ENCODE assay signal across 1 cellular context in the genomic region with DNA sequence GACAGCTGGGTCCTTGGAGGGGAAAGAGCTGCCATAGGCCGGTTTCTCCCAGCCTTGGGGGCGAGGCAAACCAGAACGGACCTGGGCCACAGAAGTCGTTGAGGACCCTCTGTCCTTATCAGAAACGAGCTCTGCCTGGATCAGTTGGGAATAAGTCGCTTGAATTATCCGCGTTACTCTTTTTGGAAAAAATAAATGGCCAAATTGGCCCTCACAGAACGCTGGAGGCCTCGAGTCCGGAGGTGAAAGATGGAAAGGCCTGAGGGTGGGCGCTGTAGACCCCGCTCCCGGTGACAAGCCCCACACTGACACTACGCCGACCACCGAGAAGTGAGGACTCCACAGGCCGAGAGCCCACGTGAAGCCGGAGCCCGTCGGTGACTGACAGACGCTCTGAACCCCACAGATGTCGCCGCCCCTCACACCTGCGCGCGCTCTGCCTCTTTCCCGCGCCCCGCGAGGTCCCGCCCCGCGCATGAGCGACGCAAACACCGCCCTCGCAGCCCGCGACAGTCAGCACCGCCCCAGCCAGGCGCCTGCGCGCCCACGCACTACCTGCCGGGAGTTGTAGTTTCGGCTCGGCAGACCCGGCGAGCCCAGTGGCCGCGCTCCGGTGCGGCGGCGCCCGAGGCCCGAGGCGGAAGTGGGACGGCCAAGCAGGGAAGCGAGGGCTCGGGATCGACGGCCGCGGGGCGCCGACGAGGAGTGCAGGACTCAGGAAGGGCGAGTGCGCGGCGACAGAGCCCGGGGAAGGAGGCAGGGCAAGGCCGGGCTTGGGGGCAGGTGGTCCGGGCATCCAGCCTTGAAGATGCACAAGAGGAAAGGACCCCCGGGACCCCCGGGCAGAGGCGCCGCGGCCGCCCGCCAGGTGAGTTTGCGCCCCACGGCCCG.
TF ChIP-seq lines count a peak whose summit lies in the region.

Gene BRME1, minus strand, starts transcription at position 484 of the 891 bp plus-strand sequence. CDS start 1,225 bp downstream, outside the sequence.
Gene CC2D1A, plus strand, starts transcription at position 568 of the 891 bp plus-strand sequence. Its CDS starts 241 bp downstream, at position 809.

TF ChIP-seq in HepG2, 621 proteins besides CTCF, POLR2A, EP300 and RAD21 (continued from another document and continues in another):
- TF ChIP-seq PRDM15 (CRISPR knock-in tag; IDR thresholded peaks at IDR 0.05) = 0 out of 2 replicates have a peak, but pooled peaks have one; percentile 44
- TF ChIP-seq PBX3 (CRISPR knock-in tag; IDR thresholded peaks at IDR 0.05; ENCODE audit: borderline replicate concordance) = no peak
- TF ChIP-seq LCORL (IDR thresholded peaks at IDR 0.05) = no peak
- no peak for TF ChIP-seq LCORL (CRISPR knock-in tag; IDR thresholded peaks at IDR 0.05)
- TF ChIP-seq ZNF318 (CRISPR knock-in tag; IDR thresholded peaks at IDR 0.05) = no peak
- TF ChIP-seq ZMAT3 (CRISPR knock-in tag; conservative IDR thresholded peaks at IDR 0.05) = peak; percentile 97
- 0 out of 2 replicates have a peak, but pooled peaks have one; percentile 18 for TF ChIP-seq MEF2D (CRISPR knock-in tag; IDR thresholded peaks at IDR 0.05)
- peak; percentile 84; the same call in 1 of the 2 replicates for TF ChIP-seq STAT6 (CRISPR knock-in tag; IDR thresholded peaks at IDR 0.05; ENCODE audit: borderline replicate concordance)
- TF ChIP-seq MED13 (CRISPR knock-in tag; IDR thresholded peaks at IDR 0.05) = peak; percentile 65; the same call in 1 of the 2 replicates
- peak; percentile 34; the same call in 1 of the 2 replicates for TF ChIP-seq ZNF263 (CRISPR knock-in tag; IDR thresholded peaks at IDR 0.05)
- TF ChIP-seq ZBTB37 (CRISPR knock-in tag; IDR thresholded peaks at IDR 0.05) = no peak
- TF ChIP-seq ERF (CRISPR knock-in tag; IDR thresholded peaks at IDR 0.05) = peak; percentile 88
- TF ChIP-seq THAP11 (CRISPR knock-in tag; IDR thresholded peaks at IDR 0.05) = peak; percentile 100
- peak; percentile 90 for TF ChIP-seq ZNF790 (CRISPR knock-in tag; IDR thresholded peaks at IDR 0.05; ENCODE audit: borderline replicate concordance)
- TF ChIP-seq MEIS2 (CRISPR knock-in tag; IDR thresholded peaks at IDR 0.05) = peak; percentile 88
- TF ChIP-seq KAT7 (CRISPR knock-in tag; IDR thresholded peaks at IDR 0.05; ENCODE audit: borderline replicate concordance) = peak; percentile 84
- peak; percentile 52 for TF ChIP-seq TEAD3 (CRISPR knock-in tag; optimal IDR thresholded peaks at IDR 0.05; ENCODE audit: borderline replicate concordance)
- TF ChIP-seq, protein P1, sequence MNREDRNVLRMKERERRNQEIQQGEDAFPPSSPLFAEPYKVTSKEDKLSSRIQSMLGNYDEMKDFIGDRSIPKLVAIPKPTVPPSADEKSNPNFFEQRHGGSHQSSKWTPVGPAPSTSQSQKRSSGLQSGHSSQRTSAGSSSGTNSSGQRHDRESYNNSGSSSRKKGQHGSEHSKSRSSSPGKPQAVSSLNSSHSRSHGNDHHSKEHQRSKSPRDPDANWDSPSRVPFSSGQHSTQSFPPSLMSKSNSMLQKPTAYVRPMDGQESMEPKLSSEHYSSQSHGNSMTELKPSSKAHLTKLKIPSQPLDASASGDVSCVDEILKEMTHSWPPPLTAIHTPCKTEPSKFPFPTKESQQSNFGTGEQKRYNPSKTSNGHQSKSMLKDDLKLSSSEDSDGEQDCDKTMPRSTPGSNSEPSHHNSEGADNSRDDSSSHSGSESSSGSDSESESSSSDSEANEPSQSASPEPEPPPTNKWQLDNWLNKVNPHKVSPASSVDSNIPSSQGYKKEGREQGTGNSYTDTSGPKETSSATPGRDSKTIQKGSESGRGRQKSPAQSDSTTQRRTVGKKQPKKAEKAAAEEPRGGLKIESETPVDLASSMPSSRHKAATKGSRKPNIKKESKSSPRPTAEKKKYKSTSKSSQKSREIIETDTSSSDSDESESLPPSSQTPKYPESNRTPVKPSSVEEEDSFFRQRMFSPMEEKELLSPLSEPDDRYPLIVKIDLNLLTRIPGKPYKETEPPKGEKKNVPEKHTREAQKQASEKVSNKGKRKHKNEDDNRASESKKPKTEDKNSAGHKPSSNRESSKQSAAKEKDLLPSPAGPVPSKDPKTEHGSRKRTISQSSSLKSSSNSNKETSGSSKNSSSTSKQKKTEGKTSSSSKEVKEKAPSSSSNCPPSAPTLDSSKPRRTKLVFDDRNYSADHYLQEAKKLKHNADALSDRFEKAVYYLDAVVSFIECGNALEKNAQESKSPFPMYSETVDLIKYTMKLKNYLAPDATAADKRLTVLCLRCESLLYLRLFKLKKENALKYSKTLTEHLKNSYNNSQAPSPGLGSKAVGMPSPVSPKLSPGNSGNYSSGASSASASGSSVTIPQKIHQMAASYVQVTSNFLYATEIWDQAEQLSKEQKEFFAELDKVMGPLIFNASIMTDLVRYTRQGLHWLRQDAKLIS (CRISPR knock-in tag; IDR thresholded peaks at IDR 0.05) = no peak
- TF ChIP-seq ZBTB2 (CRISPR knock-in tag; IDR thresholded peaks at IDR 0.05; ENCODE audit: low read depth) = peak; percentile 94
- TF ChIP-seq HNF4A (CRISPR knock-in tag; IDR thresholded peaks at IDR 0.05) = no peak
- 0 out of 2 replicates have a peak, but pooled peaks have one; percentile 23 for TF ChIP-seq ZNF30 (CRISPR knock-in tag; IDR thresholded peaks at IDR 0.05)
- TF ChIP-seq SP1 (IDR thresholded peaks at IDR 0.05) = no peak
- peak; percentile 90 for TF ChIP-seq SP1 (CRISPR knock-in tag; IDR thresholded peaks at IDR 0.05)
- peak; percentile 94 for TF ChIP-seq KDM5B (CRISPR knock-in tag; IDR thresholded peaks at IDR 0.05; ENCODE audit: borderline replicate concordance)
- TF ChIP-seq ZSCAN20 (CRISPR knock-in tag; IDR thresholded peaks at IDR 0.05; ENCODE audit: borderline replicate concordance) = no peak
